In genomic region chr7:106657085-106657991, GRCh38 we compare ENCODE assay signal across 12 cellular contexts. TPM values are rescaled to one million over a fixed set of nuclear protein-coding genes. Genes with fewer than 3 reads are reported as not detected.
A peak's percentile ranks its signal among the peaks of the same experiment; 100 is the strongest.
DNase-seq lines count a peak whose midpoint lies in the region; ATAC-seq and TF ChIP-seq lines count a peak whose summit lies in the region.
"Had no signal": no experiment of that assay in that cellular context is flagged by ENCODE, and none has a peak within 500 bp of the region (broad histone marks: within the 10 kb centered on the region; RNA-seq: fewer than 3 reads in every experiment).

No MANE protein-coding gene starts in this region.

- no peak overlapping the region; the same call in 1 of the 2 replicates for H4K5ac ChIP-seq in IMR-90 (ENCODE audit: low read depth, low read length)

- H2AK5ac ChIP-seq in IMR-90 (ENCODE audit: low read depth, low read length) (no peak overlapping the region), neuronal stem cell (ENCODE audit: low read depth, low read length) (no peak overlapping the region)

- no peaks in the 10 kb centered on the region for H3K36me3 ChIP-seq in DOHH2 (ENCODE audit: control insufficient read depth, low read length)
- no peaks in the 10 kb centered on the region for H3K36me3 ChIP-seq in IMR-90 (ENCODE audit: control insufficient read depth, insufficient read depth, low read length)
- no peaks in the 10 kb centered on the region for H3K36me3 ChIP-seq in body of pancreas (replicated peaks in 1 of 2; ENCODE audit: insufficient read depth in 1 of 2, low read depth in 2 of 2)
- no peaks in the 10 kb centered on the region for H3K36me3 ChIP-seq in HAP-1 (replicated peaks)
- peaks cover 0 to 2% of the 10 kb centered on the region in 2 donors for H3K36me3 ChIP-seq in neuronal stem cell (replicated peaks in 1 of 2; ENCODE audit: control insufficient read depth in 2 of 2, insufficient read depth in 2 of 2, low read length in 2 of 2)

- H2BK12ac ChIP-seq in neuronal stem cell (ENCODE audit: low read length), result no peak overlapping the region

- dilution Hi-C loops in IMR-90 (cut with HindIII; ENCODE audit: low sequenced_read_pairs, unreplicated experiment), result no loop called here

- H3K27me3 ChIP-seq in DOHH2 (ENCODE audit: control insufficient read depth, low read length) (peaks cover 25% of the 10 kb centered on the region), IMR-90 (ENCODE audit: control insufficient read depth, insufficient read depth, low read length) (no peaks in the 10 kb centered on the region), body of pancreas (no peaks in the 10 kb centered on the region), HAP-1 (ENCODE audit: low read depth) (peaks cover 5% of the 10 kb centered on the region; the same call in 1 of the 2 replicates), neuronal stem cell (ENCODE audit: control insufficient read depth in 3 of 3, insufficient read depth in 3 of 3, low read depth in 1 of 3, low read length in 3 of 3) (no peaks in the 10 kb centered on the region)

- no peak for TF ChIP-seq RAD21 in IMR-90 (IDR thresholded peaks at IDR 0.05; ENCODE audit: low read length)

- H3K56ac ChIP-seq in IMR-90 (ENCODE audit: extremely low read depth, insufficient read depth, low read length), result no peak overlapping the region; the same call in 1 of the 2 replicates

- H2AFZ ChIP-seq in IMR-90 (replicated peaks; ENCODE audit: low read length, poor library complexity), result no peak overlapping the region
- H2AFZ ChIP-seq in neuronal stem cell (ENCODE audit: low read length), result no peak overlapping the region

- TF ChIP-seq POLR2A in IMR-90 (IDR thresholded peaks at IDR 0.05; ENCODE audit: low read depth, low read length), result no peak
- no peak for TF ChIP-seq POLR2A in body of pancreas (IDR thresholded peaks at IDR 0.05)

- H3K4ac ChIP-seq in IMR-90 (ENCODE audit: low read depth, low read length), result no peak overlapping the region
- no peak overlapping the region for H3K4ac ChIP-seq in neuronal stem cell (ENCODE audit: low read length)

- DNase-seq in IMR-90 (peak; percentile 54), astrocyte of the spinal cord (ENCODE audit: low read depth, low spot score) (peak; percentile 19), myocyte (ENCODE audit: low read depth) (peak; percentile 13), body of pancreas (no peak), HAP-1 (ENCODE audit: low spot score in 2 of 2) (no peak), neuronal stem cell (ENCODE audit: low spot score) (no peak)
- DNase-seq: DMS153, NCI-H1436 treated with DMSO at 0.1 percent for 48 hours, psoas muscle had no signal

- H3K14ac ChIP-seq in IMR-90 (replicated peaks; ENCODE audit: low read depth, low read length), result 0 out of 2 replicates have a peak overlapping the region, but pooled peaks have one; percentile 78
- H3K14ac ChIP-seq in neuronal stem cell (ENCODE audit: low read length), result no peak overlapping the region

- no peak overlapping the region for H3K4me3 ChIP-seq in DOHH2 (ENCODE audit: low read length)
- no peak overlapping the region for H3K4me3 ChIP-seq in IMR-90 (ENCODE audit: insufficient read depth, low read depth, low read length)
- no peak overlapping the region for H3K4me3 ChIP-seq in astrocyte of the spinal cord (ENCODE audit: low read depth, low read length)
- no peak overlapping the region for H3K4me3 ChIP-seq in body of pancreas
- no peak overlapping the region for H3K4me3 ChIP-seq in HAP-1
- H3K4me3 ChIP-seq in neuronal stem cell (ENCODE audit: low read length in 2 of 2), result no peak overlapping the region
- H3K4me3 ChIP-seq: psoas muscle had no signal

- intact Hi-C loops in IMR-90 (cut with micrococcal nuclease), result loop anchor here (2.0 to 5.0 kb wide), 2 partner anchors 170 to 387 kb away; partner anchors contain the start of gene PRKAR2B
- intact Hi-C loops in body of pancreas (cut with DNase I), result no loop called here

- H2BK15ac ChIP-seq in IMR-90 (ENCODE audit: low read depth, low read length) (peak overlapping the region; percentile 18; the same call in 1 of the 3 replicates), neuronal stem cell (ENCODE audit: low read length) (no peak overlapping the region)

- H3K23ac ChIP-seq in IMR-90 (ENCODE audit: low read depth, low read length) (peak overlapping the region; percentile 43; the same call in 1 of the 2 replicates), neuronal stem cell (ENCODE audit: low read depth, low read length, poor library complexity) (no peak overlapping the region)

- no peak overlapping the region for H2AK9ac ChIP-seq in IMR-90 (replicated peaks; ENCODE audit: low read depth, low read length, poor library complexity)

- H3K79me1 ChIP-seq in IMR-90 (ENCODE audit: low read depth in 1 of 2, low read length in 2 of 2) (peaks cover 17 to 32% of the 10 kb centered on the region in 2 experiments), neuronal stem cell (ENCODE audit: low read depth, low read length) (no peaks in the 10 kb centered on the region)

- H3K4me2 ChIP-seq in DOHH2 (ENCODE audit: low read length) (0 out of 2 replicates have a peak overlapping the region, but pooled peaks have one; percentile 4), IMR-90 (ENCODE audit: low read depth, low read length) (peak overlapping the region; percentile 85; the same call in 1 of the 2 replicates), neuronal stem cell (ENCODE audit: insufficient read depth, low read length, poor library complexity, severe bottlenecking) (no peak overlapping the region)

- in situ Hi-C loops in IMR-90 (cut with MboI; ENCODE audit: low sequenced_read_pairs), result loop anchor here (10.0 kb wide), 1 partner anchor 483 kb away; no protein-coding TSS in a partner anchor
- in situ Hi-C loops in astrocyte of the spinal cord (cut with HindIII; ENCODE audit: low sequenced_read_pairs), result no loop called here
- in situ Hi-C loops in HAP-1 (cut with MboI; ENCODE audit: low sequenced_read_pairs), result no loop called here

- no peaks in the 10 kb centered on the region for H3K79me2 ChIP-seq in DOHH2 (ENCODE audit: control insufficient read depth, low read length)

- ATAC-seq in IMR-90 (ENCODE audit: low read depth), result no peak
- ATAC-seq in body of pancreas, result no peak
- no peak for ATAC-seq in HG02970 (IDR thresholded peaks at IDR 0.05; ENCODE audit: low FRiP score, unreplicated experiment)
- ATAC-seq: HCT116, psoas muscle had no signal

- H3K27ac ChIP-seq in DOHH2 (ENCODE audit: low read depth, low read length) (no peak overlapping the region), IMR-90 (ENCODE audit: insufficient read depth, low read length) (no peak overlapping the region), body of pancreas (no peak overlapping the region), neuronal stem cell (replicated peaks; ENCODE audit: low read length) (no peak overlapping the region)
- H3K27ac ChIP-seq: psoas muscle had no signal

- H4K8ac ChIP-seq in IMR-90 (ENCODE audit: low read depth in 2 of 2, low read length in 2 of 2), result peak overlapping the region in 1 of 2 experiments; percentile 53; a peak in 1 of 4 replicates
- H4K8ac ChIP-seq in neuronal stem cell (ENCODE audit: low read depth, low read length), result no peak overlapping the region

- peaks cover 4% of the 10 kb centered on the region; the same call in 1 of the 2 replicates for H3K9me1 ChIP-seq in IMR-90 (ENCODE audit: insufficient read depth, low read length)

- H4K20me1 ChIP-seq in DOHH2 (ENCODE audit: control insufficient read depth, insufficient read depth, low read depth, low read length) (no peaks in the 10 kb centered on the region), IMR-90 (ENCODE audit: insufficient read depth, low read length) (no peaks in the 10 kb centered on the region)

- TF ChIP-seq CTCF in DOHH2 (IDR thresholded peaks at IDR 0.05; ENCODE audit: low read depth, low read length, poor library complexity, severe bottlenecking) (no peak), IMR-90 (conservative IDR thresholded peaks at IDR 0.05; ENCODE audit: low read depth, low read length) (no peak), astrocyte of the spinal cord (IDR thresholded peaks at IDR 0.05; ENCODE audit: low read depth, low read length) (no peak), body of pancreas (IDR thresholded peaks at IDR 0.05) (no peak)

- BruUV-seq in IMR-90 (replicated peaks; lab: Mats Ljungman, UMichigan), result no TSS peak

- H3K18ac ChIP-seq in IMR-90 (ENCODE audit: low read depth, low read length), result peak overlapping the region; percentile 33; the same call in 1 of the 2 replicates
- H3K18ac ChIP-seq in neuronal stem cell (ENCODE audit: low read length), result no peak overlapping the region

- POLR2A ChIA-PET in IMR-90 (lab: Charles Lee; ENCODE audit: unreplicated experiment), result interaction anchor here (0.5 kb wide), 1 partner anchor 114 kb away, joined by 3 read pairs; no protein-coding TSS in a partner anchor

- H3K9ac ChIP-seq in IMR-90 (ENCODE audit: low read depth, low read length) (no peak overlapping the region), neuronal stem cell (ENCODE audit: low read depth, low read length, poor library complexity) (no peak overlapping the region)

- CTCF ChIA-PET in IMR-90 (lab: Yijun Ruan, JAX), result interaction anchor here (0.9 to 2.5 kb wide), 4 partner anchors 79 to 480 kb away, joined by 3 to 7 read pairs (median 5); no protein-coding TSS in a partner anchor

- H4K91ac ChIP-seq in IMR-90 (ENCODE audit: insufficient read depth, low read depth, low read length), result 0 out of 2 replicates have a peak overlapping the region, but pooled peaks have one; percentile 19
- H4K91ac ChIP-seq in neuronal stem cell (ENCODE audit: low read depth, low read length, poor library complexity), result no peak overlapping the region

- WGBS in IMR-90 (ENCODE audit: extremely low coverage in 2 of 2, insufficient read length in 1 of 2), 2 experiments, result no CpG with 5 or more reads among the region's 5 CpGs
- WGBS in body of pancreas, 2 donors, result 52 to 58% methylated on average over 5 of the region's 5 CpGs
- no CpG with 5 or more reads among the region's 5 CpGs for WGBS in neuronal stem cell (ENCODE audit: extremely low coverage in 2 of 2, insufficient read length in 2 of 2, insufficient replicate concordance in 1 of 2), 2 donors

- H3K4me1 ChIP-seq in DOHH2 (ENCODE audit: control insufficient read depth, low read length), result peaks cover 18% of the 10 kb centered on the region
- H3K4me1 ChIP-seq in IMR-90 (ENCODE audit: control insufficient read depth, insufficient read depth, low read length), result 0 out of 2 replicates have a peak, but pooled peaks cover 2% of the 10 kb centered on the region
- H3K4me1 ChIP-seq in body of pancreas, result peaks cover 14% of the 10 kb centered on the region
- H3K4me1 ChIP-seq in HAP-1, result peaks cover 10% of the 10 kb centered on the region
- peaks cover 0 to 3% of the 10 kb centered on the region in 2 donors for H3K4me1 ChIP-seq in neuronal stem cell (ENCODE audit: control insufficient read depth in 2 of 2, insufficient read depth in 1 of 2, low read depth in 1 of 2, low read length in 2 of 2)

- H3K9me3 ChIP-seq in DOHH2 (ENCODE audit: control insufficient read depth, insufficient read depth, low read length) (0 out of 2 replicates have a peak, but pooled peaks cover 3% of the 10 kb centered on the region), IMR-90 (ENCODE audit: control insufficient read depth, insufficient read depth, low read length) (no peaks in the 10 kb centered on the region), body of pancreas (no peaks in the 10 kb centered on the region), HAP-1 (no peaks in the 10 kb centered on the region), neuronal stem cell (replicated peaks in 1 of 2; ENCODE audit: control insufficient read depth in 2 of 2, insufficient read depth in 1 of 2, low read depth in 1 of 2, low read length in 2 of 2) (no peaks in the 10 kb centered on the region)
- H3K9me3 ChIP-seq: psoas muscle had no signal

- H2BK20ac ChIP-seq in IMR-90 (ENCODE audit: low read depth, low read length), result peak overlapping the region; percentile 31; the same call in 1 of the 2 replicates

- no peaks in the 10 kb centered on the region; the same call in 1 of the 2 replicates for H3K9me2 ChIP-seq in DOHH2 (replicated peaks; ENCODE audit: control insufficient read depth, low read length)

- H2BK120ac ChIP-seq in IMR-90 (ENCODE audit: low read depth, low read length), result peak overlapping the region; percentile 41
- H2BK120ac ChIP-seq in neuronal stem cell (ENCODE audit: low read depth, low read length), result no peak overlapping the region

- H3F3A ChIP-seq in DOHH2 (ENCODE audit: control insufficient read depth, insufficient read depth), result peaks cover 11% of the 10 kb centered on the region

- H2BK5ac ChIP-seq in IMR-90 (ENCODE audit: low read depth, low read length, poor library complexity, severe bottlenecking) (peak overlapping the region; percentile 75), neuronal stem cell (ENCODE audit: low read length) (no peak overlapping the region)

RNA-seq across cellular contexts. Expression of gene CCDC71L, which starts 3.6 kb away (rescaled TPM):
- 19.2 and 20.6 TPM in 2 replicates for total RNA-seq in IMR-90 (2012; rRNA removed)
- 19.7 and 23.8 TPM in 2 replicates for polyA plus RNA-seq in IMR-90 (2012; rRNA removed)
- 21.1 and 39.8 TPM in 2 replicates for polyA plus RNA-seq in IMR-90 (2012; cell fraction: cytosol; rRNA removed)
- 8.1 and 11.2 TPM in 2 replicates for polyA plus RNA-seq in IMR-90 (2012; cell fraction: nucleus; rRNA removed; ENCODE audit: low replicate concordance)
- 33.4 and 52.7 TPM in 2 replicates for total RNA-seq in myocyte
- polyA plus RNA-seq in myocyte (2012), result 31.3 TPM
- total RNA-seq in body of pancreas, result 10 to 100 TPM in 1 of 2 donors, 1 to 10 TPM in 1; 8.6 to 23.7 TPM
- 12.6 TPM for polyA plus RNA-seq in neuronal stem cell (2013, experiment 1 of 2)
- 12.7 TPM for polyA plus RNA-seq in neuronal stem cell (2013, experiment 2 of 2)

Comparison
In these comparisons a context has a peak if more than half of its experiments do, and no peak if none do; other contexts are left out.
1. DNase-seq: peak in IMR-90 (single experiment), astrocyte of the spinal cord (single experiment) and myocyte (single experiment); none in body of pancreas (0 of 4), HAP-1 (0 of 2) and neuronal stem cell (single experiment).